18 cellular contexts compared by ENCODE assay signal in the genomic region with DNA sequence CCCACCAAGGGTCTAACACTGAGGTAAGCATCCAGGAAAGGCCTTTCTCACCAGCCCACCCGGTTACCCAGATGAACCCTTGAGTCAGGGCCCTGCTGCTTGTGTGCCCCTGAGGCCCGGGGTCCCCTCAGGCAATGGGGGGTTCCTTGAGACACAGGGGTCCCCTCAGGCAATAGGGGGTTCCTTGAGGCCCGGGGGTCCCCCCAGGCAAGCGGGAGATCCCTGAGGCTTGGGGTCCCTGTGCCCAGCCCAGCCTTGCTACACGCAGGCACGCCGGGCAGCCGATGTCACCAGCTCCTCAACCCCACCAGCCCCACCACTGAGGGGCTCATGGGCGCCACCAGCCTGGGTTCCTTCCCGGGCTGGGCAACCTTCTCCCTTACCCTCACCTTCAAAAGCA.
"Had no signal": no experiment of that assay in that cellular context is flagged by ENCODE, and none has a peak within 500 bp of the region (broad histone marks: within the 10 kb centered on the region; RNA-seq: fewer than 3 reads in every experiment).

No MANE protein-coding gene starts in this region.

- H3K36me3 ChIP-seq: left ventricle myocardium inferior, right lobe of liver, WERI-Rb-1 had no signal

- H3K4me1 Mint-ChIP-seq: activated naive CD4-positive, alpha-beta T cell treated with anti-CD3 and anti-CD28 coated beads, Interleukin-2, amount 50 U/mL, for 24 hours; central memory CD8-positive, alpha-beta T cell; T-helper 17 cell had no signal

- H3K27me3 ChIP-seq: body of pancreas, right lobe of liver had no signal

- H3K4me3 ChIP-seq: body of pancreas, left ventricle myocardium inferior, psoas muscle, right lobe of liver had no signal

- H3K9me3 Mint-ChIP-seq: activated naive CD4-positive, alpha-beta T cell treated with anti-CD3 and anti-CD28 coated beads, Interleukin-2, amount 50 U/mL, for 24 hours; activated T-cell treated with anti-CD3 and anti-CD28 coated beads, Interleukin-2, amount 50 U/mL, for 24 hours; central memory CD8-positive, alpha-beta T cell; nephron progenitor cell had no signal

- H3K9me3 ChIP-seq: body of pancreas, left ventricle myocardium inferior, psoas muscle, right lobe of liver had no signal

- H3K27ac Mint-ChIP-seq: activated naive CD4-positive, alpha-beta T cell treated with anti-CD3 and anti-CD28 coated beads, Interleukin-2, amount 50 U/mL, for 24 hours; activated T-cell treated with anti-CD3 and anti-CD28 coated beads, Interleukin-2, amount 50 U/mL, for 24 hours had no signal

- H3K36me3 Mint-ChIP-seq: activated naive CD4-positive, alpha-beta T cell treated with anti-CD3 and anti-CD28 coated beads, Interleukin-2, amount 50 U/mL, for 24 hours had no signal

- H3K4me3 Mint-ChIP-seq: activated naive CD4-positive, alpha-beta T cell treated with anti-CD3 and anti-CD28 coated beads, Interleukin-2, amount 50 U/mL, for 24 hours; activated T-cell treated with anti-CD3 and anti-CD28 coated beads, Interleukin-2, amount 50 U/mL, for 24 hours; central memory CD8-positive, alpha-beta T cell; nephron progenitor cell; T-helper 17 cell had no signal

- DNase-seq: activated CD4-positive, alpha-beta T cell treated with anti-CD3 and anti-CD28 coated beads, Interleukin-2, amount 50 U/mL, for 48 hours; activated effector memory CD4-positive, alpha-beta T cell treated with Interleukin-2 at 50 U/mL for 16 hours; activated T-cell treated with anti-CD3 and anti-CD28 coated beads, Interleukin-2, amount 50 U/mL, for 24 hours; body of pancreas; cortex of kidney; effector CD4-positive, alpha-beta T cell; foreskin fibroblast; hippocampal formation; left ventricle myocardium inferior; nephron progenitor cell; right lobe of liver; stimulated activated CD4-positive, alpha-beta T cell treated with anti-CD3 and anti-CD28 coated beads, Interleukin-1b, Interleukin-23, amount 100 ng/mL, for 48 hours; T-helper 17 cell; trophoblast cell had no signal

- H3K27ac ChIP-seq: body of pancreas, right lobe of liver, WERI-Rb-1 had no signal
